ENCODE assay signal across 19 cellular contexts in genomic region chrX:134654398-134655012, GRCh38. TPM values are rescaled to one million over a fixed set of nuclear protein-coding genes. Genes with fewer than 3 reads are reported as not detected.
DNase-seq lines count a peak whose midpoint lies in the region; ATAC-seq and TF ChIP-seq lines count a peak whose summit lies in the region.
"Had no signal": no experiment of that assay in that cellular context is flagged by ENCODE, and none has a peak within 500 bp of the region (broad histone marks: within the 10 kb centered on the region; RNA-seq: fewer than 3 reads in every experiment).

No MANE protein-coding gene starts in this region.

- no peaks in the 10 kb centered on the region for H3K4me1 ChIP-seq in tibial artery
- H3K4me1 ChIP-seq: esophagus muscularis mucosa had no signal

- no peaks in the 10 kb centered on the region for H3K36me3 Mint-ChIP-seq in activated T-cell treated with anti-CD3 and anti-CD28 coated beads, Interleukin-2, amount 50 U/mL, for 72 hours (ENCODE audit: insufficient read depth in 2 of 2)
- H3K36me3 Mint-ChIP-seq: IgD-negative memory B cell had no signal

- peak overlapping the region; percentile 12 to 27 for H3K4me3 Mint-ChIP-seq in activated T-cell treated with anti-CD3 and anti-CD28 coated beads, Interleukin-2, amount 50 U/mL, for 72 hours
- H3K4me3 Mint-ChIP-seq: CD4-positive, alpha-beta T cell; IgD-negative memory B cell had no signal

- H3K4me1 Mint-ChIP-seq in activated T-cell treated with anti-CD3 and anti-CD28 coated beads, Interleukin-2, amount 50 U/mL, for 72 hours (ENCODE audit: low read depth), result peaks cover 26% of the 10 kb centered on the region

- H3K27me3 Mint-ChIP-seq in activated T-cell treated with anti-CD3 and anti-CD28 coated beads, Interleukin-2, amount 50 U/mL, for 72 hours (ENCODE audit: low read depth), result peaks cover 61% of the 10 kb centered on the region
- H3K27me3 Mint-ChIP-seq: progenitor cell of endocrine pancreas had no signal

- peak overlapping the region; percentile 28 for H3K27ac Mint-ChIP-seq in activated T-cell treated with anti-CD3 and anti-CD28 coated beads, Interleukin-2, amount 50 U/mL, for 72 hours
- H3K27ac Mint-ChIP-seq: CD4-positive, alpha-beta T cell; IgD-negative memory B cell; progenitor cell of endocrine pancreas had no signal

- intact Hi-C loops in tibial artery (cut with DNase I; ENCODE audit: low total_unique reads), result no loop called here

- no peak for TF ChIP-seq CTCF in tibial artery (IDR thresholded peaks at IDR 0.05)

- no peak overlapping the region for H3K4me3 ChIP-seq in tibial artery
- H3K4me3 ChIP-seq: esophagus muscularis mucosa had no signal

- no peaks in the 10 kb centered on the region for H3K9me3 Mint-ChIP-seq in activated T-cell treated with anti-CD3 and anti-CD28 coated beads, Interleukin-2, amount 50 U/mL, for 72 hours
- H3K9me3 Mint-ChIP-seq: CD4-positive, alpha-beta T cell; IgD-negative memory B cell had no signal

- H3K27me3 ChIP-seq in tibial artery, result no peaks in the 10 kb centered on the region
- H3K27me3 ChIP-seq: esophagus muscularis mucosa had no signal

- H3K27ac ChIP-seq in tibial artery, result no peak overlapping the region
- H3K27ac ChIP-seq: 22Rv1, esophagus muscularis mucosa had no signal

- DNase-seq in activated CD4-positive, CD25-positive, alpha-beta regulatory T cell (lab: John Stamatoyannopoulos, UW), result no peak
- peak; percentile 50 to 73 for DNase-seq in activated T-cell treated with anti-CD3 and anti-CD28 coated beads, Interleukin-2, amount 50 U/mL, for 72 hours
- peak; percentile 27 to 33 for DNase-seq in stimulated activated CD4-positive, alpha-beta T cell treated with anti-CD3 and anti-CD28 coated beads, Interleukin-15, amount 100 ng/mL, for 48 hours (ENCODE audit: low read depth in 2 of 2)
- DNase-seq in left lobe of liver (ENCODE audit: low spot score), result no peak
- DNase-seq in tibial artery, result no peak
- DNase-seq: aorta; CD4-positive, alpha-beta T cell; cortex of kidney; hypothalamus; left colon; SHP77 treated with DMSO at 0.1 percent for 48 hours had no signal

- no peaks in the 10 kb centered on the region for H3K9me3 ChIP-seq in tibial artery
- H3K9me3 ChIP-seq: esophagus muscularis mucosa had no signal

- peak; percentile 92 to 96 for ATAC-seq in activated CD4-positive, CD25-positive, alpha-beta regulatory T cell treated with anti-CD3 and anti-CD28 coated beads, Interleukin-2, amount 50 U/mL, for 24 hours
- ATAC-seq in GM21723 (IDR thresholded peaks at IDR 0.05; ENCODE audit: unreplicated experiment), result peak; percentile 63
- peak; percentile 98 to 99 for ATAC-seq in activated T-cell treated with anti-CD3 and anti-CD28 coated beads, Interleukin-2, amount 50 U/mL, for 72 hours (replicated peaks in 1 of 2)
- no peak for ATAC-seq in left lobe of liver
- no peak for ATAC-seq in HG03135 (IDR thresholded peaks at IDR 0.05; ENCODE audit: unreplicated experiment)
- ATAC-seq: left colon had no signal

- H3K36me3 ChIP-seq in tibial artery, result no peaks in the 10 kb centered on the region
- H3K36me3 ChIP-seq: esophagus muscularis mucosa had no signal

RNA-seq across cellular contexts. Expression of gene PLAC1, which starts 3.8 kb away (rescaled TPM):
- 1 to 10 TPM; 1.1 to 1.3 TPM for total RNA-seq in activated T-cell treated with anti-CD3 and anti-CD28 coated beads, Interleukin-2, amount 50 U/mL, for 72 hours
- not detected for total RNA-seq in left lobe of liver
- total RNA-seq: aorta; CD4-positive, alpha-beta T cell; esophagus muscularis mucosa; left colon; progenitor cell of endocrine pancreas; T-helper 2 cell treated with Interferon-gamma antibody and Interleukin-4, amounts not matched to agents 100 ng/mL and 5 ng/mL, for 36 hours had no signal

Comparison
In these comparisons a context has a peak if more than half of its experiments do, and no peak if none do; other contexts are left out.
1. ATAC-seq: peak in activated CD4-positive, CD25-positive, alpha-beta regulatory T cell treated with anti-CD3 and anti-CD28 coated beads, Interleukin-2, amount 50 U/mL, for 24 hours (2 of 2), GM21723 (single experiment) and activated T-cell treated with anti-CD3 and anti-CD28 coated beads, Interleukin-2, amount 50 U/mL, for 72 hours (2 of 2); none in left lobe of liver (single experiment) and HG03135 (single experiment).
2. DNase-seq: peak in activated T-cell treated with anti-CD3 and anti-CD28 coated beads, Interleukin-2, amount 50 U/mL, for 72 hours (2 of 2) and stimulated activated CD4-positive, alpha-beta T cell treated with anti-CD3 and anti-CD28 coated beads, Interleukin-15, amount 100 ng/mL, for 48 hours (2 of 2); none in activated CD4-positive, CD25-positive, alpha-beta regulatory T cell (0 of 4), left lobe of liver (single experiment) and tibial artery (0 of 2).